16 cellular contexts compared by ENCODE assay signal in the genomic region with DNA sequence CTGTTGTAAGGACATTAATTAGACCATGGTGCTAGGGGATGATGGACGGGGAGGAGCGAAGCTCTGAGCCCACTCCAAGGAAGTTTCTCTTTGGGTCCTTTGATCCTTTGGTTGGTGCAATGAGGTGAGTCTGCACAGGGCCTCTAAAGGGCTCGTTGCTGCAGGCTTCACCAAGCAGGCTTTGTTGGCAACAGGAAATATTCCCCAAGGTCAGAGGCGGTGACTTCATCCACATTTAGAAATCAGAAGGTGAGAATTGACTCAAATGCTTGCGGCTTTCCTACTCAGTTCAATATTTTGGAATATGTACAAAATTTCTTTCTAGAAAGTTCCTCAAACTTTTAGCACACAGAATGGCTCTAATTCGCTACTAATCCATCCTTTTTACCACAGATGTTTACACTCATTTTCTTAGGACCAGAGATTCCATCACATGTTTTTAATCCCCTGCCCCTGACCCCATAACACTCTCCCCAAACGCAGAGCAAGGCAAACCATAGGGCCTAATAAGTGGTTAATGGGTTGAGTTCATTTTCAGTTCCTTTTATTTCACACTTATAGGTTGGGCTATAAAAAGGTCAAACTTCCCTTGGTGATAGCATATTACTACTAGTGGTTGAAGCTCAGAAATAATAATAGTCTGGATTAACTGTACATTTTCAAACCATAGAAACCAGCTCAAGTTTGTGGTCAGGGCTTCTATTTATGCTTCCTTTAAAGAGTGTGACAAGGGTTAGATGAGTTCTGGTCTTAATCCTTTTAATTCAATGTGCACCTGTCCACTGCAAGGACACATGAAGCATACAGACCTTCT. TPM values are rescaled to one million over a fixed set of nuclear protein-coding genes. Genes with fewer than 3 reads are reported as not detected.
DNase-seq lines count a peak whose midpoint lies in the region; ATAC-seq, FAIRE-seq and TF ChIP-seq lines count a peak whose summit lies in the region.
"Had no signal": no experiment of that assay in that cellular context is flagged by ENCODE, and none has a peak within 500 bp of the region (broad histone marks: within the 10 kb centered on the region; RNA-seq: fewer than 3 reads in every experiment).

No MANE protein-coding gene starts in this region.

- H3K27ac Mint-ChIP-seq in osteocyte (ENCODE audit: unreplicated experiment): no peak overlapping the region
- no peak overlapping the region for H3K27ac Mint-ChIP-seq in MCF 10A (ENCODE audit: low read depth, unreplicated experiment)
- H3K27ac Mint-ChIP-seq: activated T-cell treated with anti-CD3 and anti-CD28 coated beads, Interleukin-2, amount 50 U/mL, for 24 hours; CD4-positive, CD25-positive, alpha-beta regulatory T cell; IgD-negative memory B cell had no signal

- H2AFZ ChIP-seq in OCI-LY7 (ENCODE audit: low read length) (peak overlapping the region; percentile 75), SK-N-SH (ENCODE audit: low read depth) (no peak overlapping the region)

- H3K9ac ChIP-seq in SK-N-SH: no peak overlapping the region

- H3K36me3 ChIP-seq in OCI-LY7 (ENCODE audit: insufficient read depth, low read length) (peaks cover 3% of the 10 kb centered on the region; the same call in 1 of the 2 replicates), SK-N-SH (replicated peaks in 1 of 2; ENCODE audit: control insufficient read depth in 1 of 2, insufficient read depth in 2 of 2, low read length in 1 of 2) (no peaks in the 10 kb centered on the region)
- H3K36me3 ChIP-seq: cardiac muscle cell, tibial nerve had no signal

- H3K27ac ChIP-seq in OCI-LY7 (ENCODE audit: low read depth, low read length, poor library complexity, severe bottlenecking) (peak overlapping the region; percentile 88), SK-N-SH (ENCODE audit: low read depth in 2 of 2, low read length in 1 of 2) (no peak overlapping the region)
- H3K27ac ChIP-seq: cardiac muscle cell, tibial nerve had no signal

- BruUV-seq in OCI-LY7 (replicated peaks; lab: Mats Ljungman, UMichigan): no TSS peak
- BruUV-seq in MCF 10A (replicated peaks; lab: Mats Ljungman, UMichigan): no TSS peak

- H3K9me2 ChIP-seq in OCI-LY7 (ENCODE audit: insufficient read depth, low read length) (no peaks in the 10 kb centered on the region), SK-N-SH (no peaks in the 10 kb centered on the region)

- H3K4me1 ChIP-seq in OCI-LY7 (ENCODE audit: insufficient read depth, low read length, poor library complexity, severe bottlenecking) (peaks cover 78% of the 10 kb centered on the region), SK-N-SH (ENCODE audit: control insufficient read depth in 1 of 2, insufficient read depth in 2 of 2, low read depth in 1 of 2, low read length in 1 of 2) (no peaks in the 10 kb centered on the region)
- H3K4me1 ChIP-seq: tibial nerve had no signal

- WGBS in SK-N-SH (ENCODE audit: low lambda C conversion rate): 3% methylated on average over 5 of the region's 7 CpGs

- H3K9me3 ChIP-seq in OCI-LY7 (ENCODE audit: low read length) (no peaks in the 10 kb centered on the region), SK-N-SH (no peaks in the 10 kb centered on the region)
- H3K9me3 ChIP-seq: tibial nerve had no signal

- no peak for TF ChIP-seq RAD21 in SK-N-SH (IDR thresholded peaks at IDR 0.05; ENCODE audit: low read length)

- TF ChIP-seq EP300 in SK-N-SH (IDR thresholded peaks at IDR 0.05; ENCODE audit: borderline replicate concordance in 1 of 2, low read depth in 1 of 2, low read length in 1 of 2): no peak

- H3K9me3 Mint-ChIP-seq in osteocyte (ENCODE audit: unreplicated experiment) (no peaks in the 10 kb centered on the region), MCF 10A (ENCODE audit: unreplicated experiment) (no peaks in the 10 kb centered on the region)
- H3K9me3 Mint-ChIP-seq: activated T-cell treated with anti-CD3 and anti-CD28 coated beads, Interleukin-2, amount 50 U/mL, for 24 hours; IgD-negative memory B cell had no signal

- intact Hi-C loops in OCI-LY7 (cut with micrococcal nuclease; ENCODE audit: unreplicated experiment) (loop anchor here (1.0 to 2.0 kb wide), 2 partner anchors 31 to 62 kb away; no protein-coding TSS in a partner anchor), MCF 10A (cut with micrococcal nuclease) (no loop called here)

- DNase-seq in GM18507 (ENCODE audit: extremely low spot score, insufficient read length, low read depth): peak; percentile 17
- DNase-seq in OCI-LY7 (ENCODE audit: low spot score): peak; percentile 82
- no peak for DNase-seq in NCI-H2196 treated with DMSO at 0.1 percent for 48 hours (lab: John Stamatoyannopoulos, UW; ENCODE audit: unreplicated experiment)
- no peak for DNase-seq in osteocyte (ENCODE audit: extremely low spot score, unreplicated experiment)
- no peak for DNase-seq in SK-N-SH
- no peak for DNase-seq in MCF 10A (ENCODE audit: unreplicated experiment)
- DNase-seq: activated T-cell treated with anti-CD3 and anti-CD28 coated beads, Interleukin-2, amount 50 U/mL, for 24 hours; CD4-positive, CD25-positive, alpha-beta regulatory T cell; NCI-H748 treated with DMSO at 0.1 percent for 48 hours; T-helper 2 cell had no signal

- H3K27me3 ChIP-seq in SK-N-SH (ENCODE audit: insufficient read depth): peaks cover 16% of the 10 kb centered on the region; the same call in 1 of the 2 replicates
- H3K27me3 ChIP-seq: cardiac muscle cell, tibial nerve had no signal

- H3K4me1 Mint-ChIP-seq in osteocyte (ENCODE audit: unreplicated experiment): no peaks in the 10 kb centered on the region
- no peaks in the 10 kb centered on the region for H3K4me1 Mint-ChIP-seq in MCF 10A (ENCODE audit: insufficient read depth, unreplicated experiment)
- H3K4me1 Mint-ChIP-seq: CD4-positive, CD25-positive, alpha-beta regulatory T cell had no signal

- H3F3A ChIP-seq in SK-N-SH (replicated peaks; ENCODE audit: insufficient read depth): no peaks in the 10 kb centered on the region

- H3K4me3 Mint-ChIP-seq in osteocyte (ENCODE audit: unreplicated experiment) (no peak overlapping the region), MCF 10A (ENCODE audit: unreplicated experiment) (no peak overlapping the region)
- H3K4me3 Mint-ChIP-seq: activated T-cell treated with anti-CD3 and anti-CD28 coated beads, Interleukin-2, amount 50 U/mL, for 24 hours; CD4-positive, CD25-positive, alpha-beta regulatory T cell had no signal

- ATAC-seq in GM21423 (IDR thresholded peaks at IDR 0.05; ENCODE audit: unreplicated experiment) (peak; percentile 89), HG03064 (IDR thresholded peaks at IDR 0.05; ENCODE audit: low read depth, unreplicated experiment) (peak; percentile 91)

- TF ChIP-seq CTCF in OCI-LY7 (conservative IDR thresholded peaks at IDR 0.05; ENCODE audit: low read length) (no peak), osteocyte (IDR thresholded peaks at IDR 0.05) (no peak), SK-N-SH (IDR thresholded peaks at IDR 0.05) (no peak), MCF 10A (IDR thresholded peaks at IDR 0.05; ENCODE audit: unreplicated experiment) (no peak)

- H3K36me3 Mint-ChIP-seq in osteocyte (ENCODE audit: unreplicated experiment) (no peaks in the 10 kb centered on the region), MCF 10A (ENCODE audit: insufficient read depth, unreplicated experiment) (no peaks in the 10 kb centered on the region)
- H3K36me3 Mint-ChIP-seq: CD4-positive, CD25-positive, alpha-beta regulatory T cell; IgD-negative memory B cell had no signal

- H3K79me2 ChIP-seq in OCI-LY7 (ENCODE audit: insufficient read depth, low read depth, low read length) (no peaks in the 10 kb centered on the region), SK-N-SH (ENCODE audit: insufficient read depth) (no peaks in the 10 kb centered on the region)

- H3K27me3 Mint-ChIP-seq in osteocyte (ENCODE audit: unreplicated experiment) (no peaks in the 10 kb centered on the region), MCF 10A (ENCODE audit: insufficient read depth, unreplicated experiment) (peaks cover 55% of the 10 kb centered on the region)
- H3K27me3 Mint-ChIP-seq: IgD-negative memory B cell had no signal

- CTCF ChIA-PET in OCI-LY7 (lab: Charles Lee; ENCODE audit: unreplicated experiment): interaction anchor here (0.9 kb wide), 2 partner anchors 10 to 372 kb away, joined by 3 read pairs; no protein-coding TSS in a partner anchor
- CTCF ChIA-PET in SK-N-SH (lab: Yijun Ruan, JAX): no interaction called here
- CTCF ChIA-PET in MCF 10A (lab: Yijun Ruan, JAX): interaction anchor here (0.7 to 2.0 kb wide), 4 partner anchors 11 to 24 kb away, joined by 3 to 6 read pairs (median 4); no protein-coding TSS in a partner anchor

- no peaks in the 10 kb centered on the region for H4K20me1 ChIP-seq in OCI-LY7 (ENCODE audit: insufficient read depth, low read length)
- no peaks in the 10 kb centered on the region for H4K20me1 ChIP-seq in SK-N-SH (ENCODE audit: insufficient read depth)

- POLR2A ChIA-PET in OCI-LY7 (lab: Charles Lee) (interaction anchor here (0.7 to 2.2 kb wide), 7 partner anchors 8 to 99 kb away, joined by 3 to 14 read pairs (median 4); no protein-coding TSS in a partner anchor), SK-N-SH (lab: Yijun Ruan, JAX) (no interaction called here), MCF 10A (lab: Yijun Ruan, JAX) (no interaction called here)

- H3K4me3 ChIP-seq in OCI-LY7 (ENCODE audit: low read depth, low read length, poor library complexity, severe bottlenecking) (peak overlapping the region; percentile 44), SK-N-SH (ENCODE audit: low read depth in 2 of 2, low read length in 1 of 2) (no peak overlapping the region)
- H3K4me3 ChIP-seq: cardiac muscle cell, tibial nerve had no signal

- H3K4me2 ChIP-seq in OCI-LY7 (ENCODE audit: low read length) (peak overlapping the region; percentile 69), SK-N-SH (no peak overlapping the region)

- peak; percentile 87 for FAIRE-seq in GM18507 (lab: Jason Lieb, UNC)

TF ChIP-seq in SK-N-SH, 30 proteins besides CTCF, POLR2A, EP300 and RAD21 (continues in another document):
- TF ChIP-seq POLR2AphosphoS5 (IDR thresholded peaks at IDR 0.05; ENCODE audit: low read depth, low read length): no peak
- no peak for TF ChIP-seq GATA2 (CRISPR knock-in tag; IDR thresholded peaks at IDR 0.05)
- no peak for TF ChIP-seq TEAD4 (IDR thresholded peaks at IDR 0.05; ENCODE audit: borderline replicate concordance, insufficient read depth)
- TF ChIP-seq FOSL2 (IDR thresholded peaks at IDR 0.05; ENCODE audit: borderline replicate concordance, low read depth): no peak
- TF ChIP-seq NRF1 (IDR thresholded peaks at IDR 0.05; ENCODE audit: low read depth, low read length): no peak
- TF ChIP-seq SIN3A (IDR thresholded peaks at IDR 0.05; ENCODE audit: borderline replicate concordance, low read depth, low read length): no peak
- no peak for TF ChIP-seq TCF12 (IDR thresholded peaks at IDR 0.05)
- no peak for TF ChIP-seq YY1 (IDR thresholded peaks at IDR 0.05; ENCODE audit: low read depth)
- TF ChIP-seq SMC3 (IDR thresholded peaks at IDR 0.05; ENCODE audit: low read depth, low read length): no peak

RNA-seq across cellular contexts. Expression of a gene that starts 37.3 kb away (rescaled TPM):
- not detected in 2 replicates for total RNA-seq in OCI-LY7 (2014; rRNA removed; shearing (Covaris generic))
- not detected in 2 replicates for total RNA-seq in OCI-LY7 (2022)
- total RNA-seq in osteocyte: not detected in 2 replicates
- not detected in 2 replicates for polyA plus RNA-seq in SK-N-SH (2012; rRNA removed)
- not detected in 2 replicates for polyA plus RNA-seq in SK-N-SH (2012; cell fraction: cytosol; rRNA removed)
- polyA plus RNA-seq in SK-N-SH (2012; cell fraction: nucleus; rRNA removed): not detected in 2 replicates
- total RNA-seq in MCF 10A (2022): not detected in 2 replicates
- total RNA-seq: cardiac muscle cell; CD4-positive, CD25-positive, alpha-beta regulatory T cell; omental fat pad; tibial nerve had no signal
- polyA plus RNA-seq: CD4-positive, CD25-positive, alpha-beta regulatory T cell; IgD-negative memory B cell had no signal

Comparison
In these comparisons a context has a peak if more than half of its experiments do, and no peak if none do; other contexts are left out.
1. DNase-seq: peak in GM18507 (single experiment) and OCI-LY7 (single experiment); none in NCI-H2196 treated with DMSO at 0.1 percent for 48 hours (single experiment), osteocyte (single experiment), SK-N-SH (single experiment) and MCF 10A (single experiment).